Comparison of ENCODE assay signal across 11 cellular contexts in the genomic region with DNA sequence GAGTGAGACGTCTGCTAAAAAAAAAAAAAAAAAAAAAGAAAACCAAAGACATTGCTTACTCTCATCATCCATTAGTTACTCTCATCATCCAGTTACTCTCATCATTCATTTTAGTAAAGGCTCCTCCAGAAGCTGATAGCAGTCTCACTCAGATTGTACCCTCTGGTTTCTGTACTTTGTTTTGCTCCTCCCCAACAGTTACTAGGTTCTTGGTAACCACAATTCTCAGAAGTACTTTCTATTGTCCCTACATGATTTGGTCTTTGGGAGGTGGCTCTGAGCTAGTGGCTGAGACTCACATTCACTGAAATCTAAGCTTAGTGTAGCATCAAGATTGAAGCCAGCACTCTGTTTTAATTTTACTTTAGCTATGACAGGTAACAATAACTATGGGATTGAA. TPM values are rescaled to one million over a fixed set of nuclear protein-coding genes. Genes with fewer than 3 reads are reported as not detected.
DNase-seq lines count a peak whose midpoint lies in the region; ATAC-seq and TF ChIP-seq lines count a peak whose summit lies in the region.
"Had no signal": no experiment of that assay in that cellular context is flagged by ENCODE, and none has a peak within 500 bp of the region (broad histone marks: within the 10 kb centered on the region; RNA-seq: fewer than 3 reads in every experiment).

No MANE protein-coding gene starts in this region.

- H3K27me3 Mint-ChIP-seq in activated CD8-positive, alpha-beta T cell treated with anti-CD3 and anti-CD28 coated beads for 36 hours: peaks cover 20% of the 10 kb centered on the region

- intact Hi-C loops in activated CD8-positive, alpha-beta T cell treated with anti-CD3 and anti-CD28 coated beads for 36 hours (cut with micrococcal nuclease): no loop called here

- H3K36me3 Mint-ChIP-seq in activated CD8-positive, alpha-beta T cell treated with anti-CD3 and anti-CD28 coated beads for 36 hours (ENCODE audit: low read depth): no peaks in the 10 kb centered on the region

- H3K27ac Mint-ChIP-seq in activated CD8-positive, alpha-beta T cell treated with anti-CD3 and anti-CD28 coated beads for 36 hours: peak overlapping the region; percentile 48

- CTCF ChIA-PET in activated CD8-positive, alpha-beta T cell treated with anti-CD3 and anti-CD28 coated beads for 36 hours (lab: Charles Lee): interaction anchor here (1.2 to 15.6 kb wide), 5 partner anchors 9 to 140 kb away, joined by 4 to 272 read pairs (median 5); a partner anchor contains a TSS

- H3K4me3 Mint-ChIP-seq in activated CD8-positive, alpha-beta T cell treated with anti-CD3 and anti-CD28 coated beads for 36 hours: no peak overlapping the region

- ATAC-seq in GM19035 (IDR thresholded peaks at IDR 0.05; ENCODE audit: unreplicated experiment) (peak; percentile 81), HG02970 (IDR thresholded peaks at IDR 0.05; ENCODE audit: low FRiP score, unreplicated experiment) (peak; percentile 71), HG02884 (IDR thresholded peaks at IDR 0.05; ENCODE audit: unreplicated experiment) (no peak)
- ATAC-seq in activated CD8-positive, alpha-beta T cell treated with anti-CD3 and anti-CD28 coated beads for 36 hours: peak; percentile 94

- no peak for TF ChIP-seq CTCF in GM10266 (IDR thresholded peaks at IDR 0.05; ENCODE audit: control insufficient read depth, insufficient read depth, low read depth, missing control alignments)
- TF ChIP-seq CTCF in activated CD8-positive, alpha-beta T cell treated with anti-CD3 and anti-CD28 coated beads for 36 hours (IDR thresholded peaks at IDR 0.05): no peak

- TF ChIP-seq POLR2A in erythroblast (IDR thresholded peaks at IDR 0.05; ENCODE audit: low read length): no peak

- POLR2A ChIA-PET in activated CD8-positive, alpha-beta T cell treated with anti-CD3 and anti-CD28 coated beads for 36 hours (lab: Charles Lee): no interaction called here

- no peaks in the 10 kb centered on the region for H3K9me3 Mint-ChIP-seq in activated CD8-positive, alpha-beta T cell treated with anti-CD3 and anti-CD28 coated beads for 36 hours

- DNase-seq in GM10266 (ENCODE audit: extremely low spot score): peak; percentile 55
- no peak for DNase-seq in activated CD8-positive, alpha-beta T cell treated with anti-CD3 and anti-CD28 coated beads for 36 hours
- no peak for DNase-seq in erythroblast (lab: John Stamatoyannopoulos, UW)
- DNase-seq in AG08395 (ENCODE audit: low spot score): no peak
- DNase-seq in NCI-H2227 treated with DMSO at 0.1 percent for 48 hours (lab: John Stamatoyannopoulos, UW): no peak
- DNase-seq: NCI-H2081 treated with DMSO at 0.1 percent for 48 hours had no signal

- H3K4me1 Mint-ChIP-seq in activated CD8-positive, alpha-beta T cell treated with anti-CD3 and anti-CD28 coated beads for 36 hours (ENCODE audit: low read depth): peaks cover 14% of the 10 kb centered on the region

RNA-seq across cellular contexts. Expression of a gene that starts 14.3 kb away (rescaled TPM):
- not detected for total RNA-seq in activated CD8-positive, alpha-beta T cell treated with anti-CD3 and anti-CD28 coated beads for 36 hours
- total RNA-seq: lower leg skin, pulmonary artery endothelial cell had no signal

RNA-seq across cellular contexts. Expression of a gene that starts 17.5 kb away (rescaled TPM):
- total RNA-seq in activated CD8-positive, alpha-beta T cell treated with anti-CD3 and anti-CD28 coated beads for 36 hours: 10 to 100 TPM; 47.6 to 51.5 TPM

RNA-seq across cellular contexts. Expression of a gene that starts 30.1 kb away (rescaled TPM):
- 1 to 10 TPM in 1 of 2 experiments, under 1 TPM in 1; 0.59 to 1.1 TPM for total RNA-seq in activated CD8-positive, alpha-beta T cell treated with anti-CD3 and anti-CD28 coated beads for 36 hours

RNA-seq across cellular contexts. Expression of a gene that starts 59.6 kb away (rescaled TPM):
- 10 to 100 TPM; 32.3 to 36.9 TPM for total RNA-seq in activated CD8-positive, alpha-beta T cell treated with anti-CD3 and anti-CD28 coated beads for 36 hours
